In genomic region chr3:53225651-53226050, GRCh38 we compare ENCODE assay signal across 23 cellular contexts.
"Had no signal": no experiment of that assay in that cellular context is flagged by ENCODE, and none has a peak within 500 bp of the region (broad histone marks: within the 10 kb centered on the region; RNA-seq: fewer than 3 reads in every experiment).

No MANE protein-coding gene starts in this region.

- H3K27ac ChIP-seq: cardiac muscle cell, KMS-11, Peyer's patch, SJSA1 had no signal

- H3K36me3 Mint-ChIP-seq: activated naive CD8-positive, alpha-beta T cell had no signal

- DNase-seq: activated CD4-positive, alpha-beta T cell treated with anti-CD3 and anti-CD28 coated beads for 4 hours; activated CD8-positive, alpha-beta memory T cell treated with anti-CD3 and anti-CD28 coated beads, Interleukin-2, amount 50 U/mL, for 4 hours; activated CD8-positive, alpha-beta T cell treated with anti-CD3 and anti-CD28 coated beads for 36 hours; activated effector memory CD4-positive, alpha-beta T cell treated with Interleukin-2 at 50 U/mL for 16 hours; activated naive CD4-positive, alpha-beta T cell; activated T-cell treated with anti-CD3 and anti-CD28 coated beads, Interleukin-2, amount 50 U/mL, for 1 hour; amygdala; NCI-H1105 treated with DMSO at 0.1 percent for 48 hours; NCI-H1436 treated with DMSO at 0.1 percent for 48 hours; NCI-H187; NCI-H2081; NCI-H524; Peyer's patch; SHP77 had no signal

- H3K9me3 Mint-ChIP-seq: activated CD8-positive, alpha-beta T cell treated with anti-CD3 and anti-CD28 coated beads for 36 hours; activated T-helper 1 cell treated with anti-CD3 and anti-CD28 coated beads, Interleukin-12 subunit alpha, Interleukin-12 subunit beta, Interleukin-2, Interleukin-4 antibody, amounts not matched to agents 30 ng/mL and 10 ng/mL and 1 ng/mL, durations not matched to agents 14 hours and 24 hours and 36 hours; brain; T-helper 1 cell treated with Interleukin-12 subunit alpha and Interleukin-12 subunit beta and Interleukin-4 antibody, amounts not matched to agents 30 μg/mL and 1 μg/mL, for 36 hours had no signal

- H3K4me1 Mint-ChIP-seq: brain had no signal

- H3K4me3 ChIP-seq: cardiac muscle cell, Peyer's patch, SJSA1 had no signal

- H3K4me1 ChIP-seq: Peyer's patch, SJSA1 had no signal

- H3K27me3 Mint-ChIP-seq: activated CD8-positive, alpha-beta T cell treated with anti-CD3 and anti-CD28 coated beads for 36 hours; activated naive CD8-positive, alpha-beta T cell; brain had no signal

- ATAC-seq: activated CD4-positive, CD25-positive, alpha-beta regulatory T cell treated with anti-CD3 and anti-CD28 coated beads, Interleukin-2, amount 50 U/mL, for 24 hours; activated CD8-positive, alpha-beta T cell treated with anti-CD3 and anti-CD28 coated beads for 36 hours; SK-N-SH treated with all-trans-retinoic acid at 6 μM for 48 hours had no signal

- H3K4me2 ChIP-seq: KMS-11 had no signal

- H3K4me3 Mint-ChIP-seq: activated CD8-positive, alpha-beta T cell treated with anti-CD3 and anti-CD28 coated beads for 36 hours; activated naive CD8-positive, alpha-beta T cell; activated T-helper 1 cell treated with anti-CD3 and anti-CD28 coated beads, Interleukin-12 subunit alpha, Interleukin-12 subunit beta, Interleukin-2, Interleukin-4 antibody, amounts not matched to agents 30 ng/mL and 10 ng/mL and 1 ng/mL, durations not matched to agents 14 hours and 24 hours and 36 hours; brain; T-helper 1 cell treated with Interleukin-12 subunit alpha and Interleukin-12 subunit beta and Interleukin-4 antibody, amounts not matched to agents 30 μg/mL and 1 μg/mL, for 36 hours had no signal

- H3K27ac Mint-ChIP-seq: activated CD8-positive, alpha-beta T cell treated with anti-CD3 and anti-CD28 coated beads for 36 hours; activated naive CD8-positive, alpha-beta T cell; activated T-helper 1 cell treated with anti-CD3 and anti-CD28 coated beads, Interleukin-12 subunit alpha, Interleukin-12 subunit beta, Interleukin-2, Interleukin-4 antibody, amounts not matched to agents 30 ng/mL and 10 ng/mL and 1 ng/mL, durations not matched to agents 14 hours and 24 hours and 36 hours; T-helper 1 cell treated with Interleukin-12 subunit alpha and Interleukin-12 subunit beta and Interleukin-4 antibody, amounts not matched to agents 30 μg/mL and 1 μg/mL, for 36 hours had no signal

- H3K27me3 ChIP-seq: cardiac muscle cell, Peyer's patch, SJSA1 had no signal
